Comparison of ENCODE assay signal across 9 cellular contexts in the genomic region with DNA sequence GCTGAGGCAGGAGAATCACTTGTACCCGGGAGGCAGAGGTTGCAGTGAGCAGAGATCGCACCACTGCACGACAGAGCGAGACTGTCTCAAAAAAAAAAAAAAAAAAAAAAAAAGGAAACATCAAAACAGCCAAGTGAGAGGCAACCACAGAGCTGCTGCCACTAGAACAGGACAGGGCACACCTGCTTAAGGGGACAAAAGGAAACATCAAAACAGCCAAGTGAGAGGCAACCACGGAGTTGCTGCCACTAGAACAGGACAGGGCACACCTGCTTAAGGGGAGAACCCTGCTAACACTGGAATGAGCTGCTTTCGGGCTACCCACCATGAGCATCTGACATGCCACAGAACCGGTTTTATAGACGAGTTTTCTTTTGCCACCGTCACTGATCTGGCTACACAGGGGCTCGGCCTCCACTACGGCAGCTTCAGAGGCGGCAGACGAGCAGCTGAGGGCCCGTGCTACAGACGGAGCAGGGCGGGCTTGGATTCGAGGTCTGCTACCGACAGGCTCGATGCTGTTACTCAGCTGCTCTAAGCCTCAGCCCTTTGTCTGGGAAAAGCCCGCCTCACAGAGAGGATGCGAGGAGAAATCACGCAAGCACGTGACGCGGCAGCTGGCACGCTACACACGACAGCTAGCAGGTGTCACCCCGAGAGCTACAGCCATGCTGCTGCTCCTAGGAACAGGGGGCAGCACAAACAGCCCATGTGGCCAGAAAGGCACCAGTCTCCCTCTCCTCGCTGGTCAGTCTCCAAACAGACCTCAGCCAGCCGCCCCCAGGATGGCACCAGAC. TPM values are rescaled to one million over a fixed set of nuclear protein-coding genes. Genes with fewer than 3 reads are reported as not detected.
A peak's percentile ranks its signal among the peaks of the same experiment; 100 is the strongest.
DNase-seq lines count a peak whose midpoint lies in the region; ATAC-seq and TF ChIP-seq lines count a peak whose summit lies in the region.
"Had no signal": no experiment of that assay in that cellular context is flagged by ENCODE, and none has a peak within 500 bp of the region (broad histone marks: within the 10 kb centered on the region; RNA-seq: fewer than 3 reads in every experiment).

No MANE protein-coding gene starts in this region.

- TF ChIP-seq RAD21 in liver (IDR thresholded peaks at IDR 0.05): no peak

- no peaks in the 10 kb centered on the region for H3K9me3 ChIP-seq in liver (ENCODE audit: control insufficient read depth in 4 of 4, low read length in 3 of 4)

- WGBS in liver: 62% methylated on average over 30 of the region's 30 CpGs

- peaks cover 4 to 48% (median 41%) of the 10 kb centered on the region in 4 donors for H3K4me1 ChIP-seq in liver (ENCODE audit: control insufficient read depth in 4 of 4, insufficient read depth in 4 of 4, low read length in 3 of 4)

- peak overlapping the region; percentile 97 for H3K4me3 Mint-ChIP-seq in stimulated activated naive CD8-positive, alpha-beta T cell treated with anti-CD3 and anti-CD28 coated beads, Interleukin-15, Interleukin-2, amounts not matched to agents 100 ng/mL and 50 ng/mL, for 24 hours
- peak overlapping the region; percentile 92 for H3K4me3 Mint-ChIP-seq in activated T-helper 17 cell treated with anti-CD3 and anti-CD28 coated beads, Interleukin-2, amount 50 U/mL, for 72 hours

- no peaks in the 10 kb centered on the region for H3K9me3 Mint-ChIP-seq in stimulated activated naive CD8-positive, alpha-beta T cell treated with anti-CD3 and anti-CD28 coated beads, Interleukin-15, Interleukin-2, amounts not matched to agents 100 ng/mL and 50 ng/mL, for 24 hours
- H3K9me3 Mint-ChIP-seq in activated T-helper 17 cell treated with anti-CD3 and anti-CD28 coated beads, Interleukin-2, amount 50 U/mL, for 72 hours: no peaks in the 10 kb centered on the region

- peaks cover 15 to 26% (median 17%) of the 10 kb centered on the region in 4 donors for H3K36me3 ChIP-seq in liver (ENCODE audit: control insufficient read depth in 4 of 4, insufficient read depth in 3 of 4, low read depth in 1 of 4, low read length in 3 of 4)

- peak overlapping the region; percentile 17 to 84 for H3K27ac ChIP-seq in liver (ENCODE audit: low read depth in 1 of 2, low read length in 2 of 2)

- H3K4me1 Mint-ChIP-seq in stimulated activated naive CD8-positive, alpha-beta T cell treated with anti-CD3 and anti-CD28 coated beads, Interleukin-15, Interleukin-2, amounts not matched to agents 100 ng/mL and 50 ng/mL, for 24 hours (ENCODE audit: low read depth): peaks cover 48% of the 10 kb centered on the region
- H3K4me1 Mint-ChIP-seq in activated T-helper 17 cell treated with anti-CD3 and anti-CD28 coated beads, Interleukin-2, amount 50 U/mL, for 72 hours: peaks cover 13% of the 10 kb centered on the region

- ATAC-seq in stimulated activated naive CD8-positive, alpha-beta T cell treated with anti-CD3 and anti-CD28 coated beads, Interleukin-15, Interleukin-2, amounts not matched to agents 100 U/mL and 50 U/mL, for 24 hours: no peak
- no peak for ATAC-seq in activated T-helper 17 cell treated with anti-CD3 and anti-CD28 coated beads, Interleukin-2, amount 50 U/mL, for 72 hours (replicated peaks)
- ATAC-seq in GM18502 (IDR thresholded peaks at IDR 0.05; ENCODE audit: poor library complexity, unreplicated experiment): no peak

- H3K27me3 Mint-ChIP-seq in stimulated activated naive CD8-positive, alpha-beta T cell treated with anti-CD3 and anti-CD28 coated beads, Interleukin-15, Interleukin-2, amounts not matched to agents 100 ng/mL and 50 ng/mL, for 24 hours: peaks cover 3% of the 10 kb centered on the region
- H3K27me3 Mint-ChIP-seq in activated T-helper 17 cell treated with anti-CD3 and anti-CD28 coated beads, Interleukin-2, amount 50 U/mL, for 72 hours: no peaks in the 10 kb centered on the region

- H3K4me3 ChIP-seq in liver (ENCODE audit: low read depth in 1 of 3, low read length in 3 of 3): peak overlapping the region; percentile 94

- peaks cover 57% of the 10 kb centered on the region for H3K36me3 Mint-ChIP-seq in stimulated activated naive CD8-positive, alpha-beta T cell treated with anti-CD3 and anti-CD28 coated beads, Interleukin-15, Interleukin-2, amounts not matched to agents 100 ng/mL and 50 ng/mL, for 24 hours (ENCODE audit: low read depth)
- peaks cover 95% of the 10 kb centered on the region for H3K36me3 Mint-ChIP-seq in activated T-helper 17 cell treated with anti-CD3 and anti-CD28 coated beads, Interleukin-2, amount 50 U/mL, for 72 hours (ENCODE audit: low read depth)

- DNase-seq in stimulated activated naive CD8-positive, alpha-beta T cell treated with anti-CD3 and anti-CD28 coated beads, Interleukin-15, Interleukin-2, amounts not matched to agents 100 U/mL and 50 U/mL, for 24 hours: no peak
- DNase-seq in Ammon's horn (ENCODE audit: low spot score) (no peak), 8988T (no peak), NCI-H446 treated with DMSO at 0.1 percent for 48 hours (lab: John Stamatoyannopoulos, UW) (no peak)
- DNase-seq: activated CD4-positive, alpha-beta T cell treated with anti-CD3 and anti-CD28 coated beads for 48 hours had no signal

- no peaks in the 10 kb centered on the region for H3K27me3 ChIP-seq in liver (ENCODE audit: control insufficient read depth in 4 of 4, insufficient read depth in 4 of 4, low read length in 3 of 4)

- H3K9ac ChIP-seq in liver (ENCODE audit: low read depth in 1 of 2, low read length in 2 of 2): peak overlapping the region in 1 of 2 donors; percentile 42

- TF ChIP-seq CTCF in liver (IDR thresholded peaks at IDR 0.05; ENCODE audit: low read depth, low read length, missing input control): no peak

- peak overlapping the region; percentile 71 for H3K27ac Mint-ChIP-seq in stimulated activated naive CD8-positive, alpha-beta T cell treated with anti-CD3 and anti-CD28 coated beads, Interleukin-15, Interleukin-2, amounts not matched to agents 100 ng/mL and 50 ng/mL, for 24 hours
- peak overlapping the region; percentile 20 for H3K27ac Mint-ChIP-seq in activated T-helper 17 cell treated with anti-CD3 and anti-CD28 coated beads, Interleukin-2, amount 50 U/mL, for 72 hours

TF ChIP-seq in liver, 16 proteins besides CTCF, POLR2A, EP300 and RAD21:
- TF ChIP-seq NR2F2 (IDR thresholded peaks at IDR 0.05) (no peak), FOXA2 (IDR thresholded peaks at IDR 0.05) (no peak), GABPA (IDR thresholded peaks at IDR 0.05 in 1 of 2, conservative IDR thresholded peaks at IDR 0.05 in 1 of 2) (no peak), REST (IDR thresholded peaks at IDR 0.05) (no peak), FOXA1 (IDR thresholded peaks at IDR 0.05) (no peak), ZBTB33 (IDR thresholded peaks at IDR 0.05) (no peak)

RNA-seq across cellular contexts. Expression of gene P4HB, which starts 2.0 kb away (rescaled TPM):
- 100 to 1,000 TPM; 506 to 602 TPM for total RNA-seq in activated T-helper 17 cell treated with anti-CD3 and anti-CD28 coated beads, Interleukin-2, amount 50 U/mL, for 72 hours
- total RNA-seq in liver: 1,000 to 10,000 TPM; 1,086 to 3,361 TPM
- polyA plus RNA-seq in liver: 1,000 to 10,000 TPM in 1 of 2 donors, 100 to 1,000 TPM in 1; 1,000 to 2,066 TPM

RNA-seq across cellular contexts. Expression of gene ARHGDIA, which starts 12.8 kb away (rescaled TPM):
- 100 to 1,000 TPM; 384 to 814 TPM for total RNA-seq in activated T-helper 17 cell treated with anti-CD3 and anti-CD28 coated beads, Interleukin-2, amount 50 U/mL, for 72 hours
- total RNA-seq in liver: 10 to 100 TPM; 35.5 to 47.3 TPM
- 100 to 1,000 TPM; 103 to 142 TPM for polyA plus RNA-seq in liver

RNA-seq across cellular contexts. Expression of gene PPP1R27, which starts 23.5 kb away (rescaled TPM):
- total RNA-seq in activated T-helper 17 cell treated with anti-CD3 and anti-CD28 coated beads, Interleukin-2, amount 50 U/mL, for 72 hours: not detected
- not detected for total RNA-seq in liver
- under 1 TPM; 0.31 to 0.35 TPM for polyA plus RNA-seq in liver

RNA-seq across cellular contexts. Expression of gene MCRIP1, which starts 25.3 kb away (rescaled TPM):
- 10 to 100 TPM; 45.7 to 94.4 TPM for total RNA-seq in activated T-helper 17 cell treated with anti-CD3 and anti-CD28 coated beads, Interleukin-2, amount 50 U/mL, for 72 hours
- 10 to 100 TPM; 16.6 to 42.0 TPM for total RNA-seq in liver
- polyA plus RNA-seq in liver: 10 to 100 TPM; 24.2 to 28.2 TPM

RNA-seq across cellular contexts. Expression of gene ALYREF, which starts 33.0 kb away (rescaled TPM):
- total RNA-seq in activated T-helper 17 cell treated with anti-CD3 and anti-CD28 coated beads, Interleukin-2, amount 50 U/mL, for 72 hours: 100 to 1,000 TPM; 103 to 251 TPM
- 10 to 100 TPM; 22.6 to 67.4 TPM for total RNA-seq in liver
- 10 to 100 TPM in 1 of 2 donors, 1 to 10 TPM in 1; 2.5 to 24.6 TPM for polyA plus RNA-seq in liver

Comparison
In these comparisons a context has a peak if more than half of its experiments do, and no peak if none do; other contexts are left out.
1. RNA of gene ARHGDIA, which starts 12.8 kb away (total RNA-seq): 384 to 814 TPM in activated T-helper 17 cell treated with anti-CD3 and anti-CD28 coated beads, Interleukin-2, amount 50 U/mL, for 72 hours; 35.5 to 47.3 TPM in liver; every median in the first group is over 4 times any median in the second.